1 cellular context compared by ENCODE assay signal in the genomic region with DNA sequence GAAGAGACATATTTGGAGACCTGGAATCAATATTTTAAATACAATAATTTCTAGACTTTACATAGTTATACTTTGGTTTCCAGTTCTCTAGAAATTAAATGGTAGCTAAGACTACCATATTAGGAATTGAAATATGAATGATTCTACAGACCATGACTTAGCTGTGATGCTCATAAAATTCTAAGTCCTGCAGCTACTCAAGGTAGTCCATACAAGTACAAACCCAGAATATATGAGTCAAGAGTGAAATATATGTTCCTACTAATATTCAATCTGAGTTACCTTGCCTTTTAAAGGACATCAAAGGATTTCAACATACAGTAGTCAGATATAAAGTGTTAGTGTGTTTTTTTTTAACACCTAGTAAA.
TF ChIP-seq lines count a peak whose summit lies in the region.

No MANE protein-coding gene starts in this region.

TF ChIP-seq in HepG2, 621 proteins besides CTCF, POLR2A, EP300 and RAD21 (continued from another document):
- TF ChIP-seq DBP (CRISPR knock-in tag; IDR thresholded peaks at IDR 0.05; ENCODE audit: not compliant biosample characterization) (no peak), ZNF572 (CRISPR knock-in tag; IDR thresholded peaks at IDR 0.05) (no peak), ZFP62 (CRISPR knock-in tag; IDR thresholded peaks at IDR 0.05) (no peak), ZNF570 (CRISPR knock-in tag; IDR thresholded peaks at IDR 0.05; ENCODE audit: borderline replicate concordance) (no peak), ERF (CRISPR knock-in tag; IDR thresholded peaks at IDR 0.05) (0 out of 2 replicates have a peak, but pooled peaks have one; percentile 6), ZSCAN29 (CRISPR knock-in tag; conservative IDR thresholded peaks at IDR 0.05) (no peak; the same call in 1 of the 2 replicates), KLF11 (CRISPR knock-in tag; IDR thresholded peaks at IDR 0.05) (no peak), ZNF710 (CRISPR knock-in tag; IDR thresholded peaks at IDR 0.05; ENCODE audit: borderline replicate concordance) (no peak), TFDP2 (CRISPR knock-in tag; IDR thresholded peaks at IDR 0.05) (no peak), ZNF749 (CRISPR knock-in tag; IDR thresholded peaks at IDR 0.05; ENCODE audit: borderline replicate concordance) (0 out of 2 replicates have a peak, but pooled peaks have one; percentile 3), ZNF343 (CRISPR knock-in tag; IDR thresholded peaks at IDR 0.05) (no peak), HNRNPLL (IDR thresholded peaks at IDR 0.05; ENCODE audit: low read depth, low read length, poor library complexity, severe bottlenecking) (no peak), ISX (CRISPR knock-in tag; conservative IDR thresholded peaks at IDR 0.05) (no peak), GPN1 (CRISPR knock-in tag; IDR thresholded peaks at IDR 0.05; ENCODE audit: borderline replicate concordance) (no peak), ZNF329 (CRISPR knock-in tag; IDR thresholded peaks at IDR 0.05; ENCODE audit: low read depth) (no peak), MBNL3 (CRISPR knock-in tag; conservative IDR thresholded peaks at IDR 0.05) (no peak), ASH2L (IDR thresholded peaks at IDR 0.05; ENCODE audit: insufficient read length, low read depth, low read length) (peak; percentile 11), BORCS8-MEF2B (CRISPR knock-in tag; IDR thresholded peaks at IDR 0.05) (no peak), ZNF672 (CRISPR knock-in tag; IDR thresholded peaks at IDR 0.05) (no peak), KMT2B (CRISPR knock-in tag; IDR thresholded peaks at IDR 0.05) (0 out of 2 replicates have a peak, but pooled peaks have one; percentile 7), IRF2 (CRISPR knock-in tag; IDR thresholded peaks at IDR 0.05) (peak; percentile 8; the same call in 1 of the 2 replicates), ZNF607 (CRISPR knock-in tag; IDR thresholded peaks at IDR 0.05; ENCODE audit: borderline replicate concordance) (no peak), GABPB1 (CRISPR knock-in tag; IDR thresholded peaks at IDR 0.05) (no peak), RARA (CRISPR knock-in tag; IDR thresholded peaks at IDR 0.05) (no peak), NFRKB (IDR thresholded peaks at IDR 0.05) (no peak), YY1 (IDR thresholded peaks at IDR 0.05; ENCODE audit: insufficient read depth, insufficient replicate concordance, low read depth, low read length) (no peak), KAT8 (CRISPR knock-in tag; IDR thresholded peaks at IDR 0.05) (no peak), CC2D1A (CRISPR knock-in tag; IDR thresholded peaks at IDR 0.05) (no peak), HDAC6 (IDR thresholded peaks at IDR 0.05; ENCODE audit: low read depth, low read length) (no peak), DMAP1 (CRISPR knock-in tag; IDR thresholded peaks at IDR 0.05) (0 out of 2 replicates have a peak, but pooled peaks have one; percentile 13), KDM3A (CRISPR knock-in tag; IDR thresholded peaks at IDR 0.05; ENCODE audit: low read depth) (no peak), ZSCAN9 (CRISPR knock-in tag; IDR thresholded peaks at IDR 0.05; ENCODE audit: borderline replicate concordance) (no peak), YEATS4 (CRISPR knock-in tag; IDR thresholded peaks at IDR 0.05; ENCODE audit: borderline replicate concordance) (peak; percentile 31; the same call in 1 of the 2 replicates), ZNF782 (CRISPR knock-in tag; IDR thresholded peaks at IDR 0.05; ENCODE audit: borderline replicate concordance) (no peak), ZFP82 (CRISPR knock-in tag; IDR thresholded peaks at IDR 0.05; ENCODE audit: borderline replicate concordance) (no peak), ZKSCAN8 (CRISPR knock-in tag; IDR thresholded peaks at IDR 0.05; ENCODE audit: borderline replicate concordance) (0 out of 2 replicates have a peak, but pooled peaks have one; percentile 5), ZNF780A (CRISPR knock-in tag; IDR thresholded peaks at IDR 0.05) (no peak), HOMEZ (CRISPR knock-in tag; IDR thresholded peaks at IDR 0.05; ENCODE audit: low read depth) (no peak), PLRG1 (conservative IDR thresholded peaks at IDR 0.05) (no peak)
- TF ChIP-seq, protein P1, sequence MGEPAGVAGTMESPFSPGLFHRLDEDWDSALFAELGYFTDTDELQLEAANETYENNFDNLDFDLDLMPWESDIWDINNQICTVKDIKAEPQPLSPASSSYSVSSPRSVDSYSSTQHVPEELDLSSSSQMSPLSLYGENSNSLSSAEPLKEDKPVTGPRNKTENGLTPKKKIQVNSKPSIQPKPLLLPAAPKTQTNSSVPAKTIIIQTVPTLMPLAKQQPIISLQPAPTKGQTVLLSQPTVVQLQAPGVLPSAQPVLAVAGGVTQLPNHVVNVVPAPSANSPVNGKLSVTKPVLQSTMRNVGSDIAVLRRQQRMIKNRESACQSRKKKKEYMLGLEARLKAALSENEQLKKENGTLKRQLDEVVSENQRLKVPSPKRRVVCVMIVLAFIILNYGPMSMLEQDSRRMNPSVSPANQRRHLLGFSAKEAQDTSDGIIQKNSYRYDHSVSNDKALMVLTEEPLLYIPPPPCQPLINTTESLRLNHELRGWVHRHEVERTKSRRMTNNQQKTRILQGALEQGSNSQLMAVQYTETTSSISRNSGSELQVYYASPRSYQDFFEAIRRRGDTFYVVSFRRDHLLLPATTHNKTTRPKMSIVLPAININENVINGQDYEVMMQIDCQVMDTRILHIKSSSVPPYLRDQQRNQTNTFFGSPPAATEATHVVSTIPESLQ (CRISPR knock-in tag; conservative IDR thresholded peaks at IDR 0.05), result no peak
- TF ChIP-seq, protein P2, sequence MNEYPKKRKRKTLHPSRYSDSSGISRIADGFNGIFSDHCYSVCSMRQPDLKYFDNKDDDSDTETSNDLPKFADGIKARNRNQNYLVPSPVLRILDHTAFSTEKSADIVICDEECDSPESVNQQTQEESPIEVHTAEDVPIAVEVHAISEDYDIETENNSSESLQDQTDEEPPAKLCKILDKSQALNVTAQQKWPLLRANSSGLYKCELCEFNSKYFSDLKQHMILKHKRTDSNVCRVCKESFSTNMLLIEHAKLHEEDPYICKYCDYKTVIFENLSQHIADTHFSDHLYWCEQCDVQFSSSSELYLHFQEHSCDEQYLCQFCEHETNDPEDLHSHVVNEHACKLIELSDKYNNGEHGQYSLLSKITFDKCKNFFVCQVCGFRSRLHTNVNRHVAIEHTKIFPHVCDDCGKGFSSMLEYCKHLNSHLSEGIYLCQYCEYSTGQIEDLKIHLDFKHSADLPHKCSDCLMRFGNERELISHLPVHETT (CRISPR knock-in tag; conservative IDR thresholded peaks at IDR 0.05), result no peak
